Comparison of ENCODE assay signal across 7 cellular contexts in the genomic region with DNA sequence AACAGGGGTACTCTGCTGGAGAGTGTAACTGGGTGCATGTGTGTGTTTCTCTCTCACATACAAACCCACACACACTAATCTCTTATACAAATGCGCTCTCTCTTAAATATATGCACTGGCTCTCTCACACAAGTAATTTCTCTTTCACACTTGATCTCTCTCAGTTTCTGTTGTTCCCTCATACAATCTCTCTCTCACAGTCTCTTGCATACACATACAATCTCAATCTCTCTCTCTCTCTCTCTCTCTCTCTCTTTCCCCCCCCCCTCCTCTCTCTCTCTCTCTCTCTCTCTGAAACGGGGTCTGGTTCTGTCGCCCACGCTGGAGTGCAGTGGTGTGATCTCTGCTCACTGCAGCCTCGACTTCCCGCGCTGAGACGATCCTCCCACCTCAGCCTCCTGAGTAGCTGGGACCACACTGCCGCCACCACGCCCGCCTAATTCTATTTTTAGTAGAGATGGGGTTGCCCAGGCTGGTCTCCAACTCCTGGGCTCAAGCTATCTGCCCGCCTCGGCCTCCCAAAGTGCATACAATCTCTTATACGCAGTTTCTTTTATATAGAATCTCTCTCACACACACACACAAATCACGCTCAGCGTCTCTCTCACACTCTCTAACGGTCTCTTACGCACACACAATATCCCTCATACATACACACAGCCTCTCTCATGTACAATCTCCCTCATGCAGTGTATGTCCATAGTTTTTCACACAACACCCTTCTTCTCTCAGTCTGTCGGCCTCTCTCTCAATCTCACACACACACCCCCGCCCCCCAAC. TPM values are rescaled to one million over a fixed set of nuclear protein-coding genes. Genes with fewer than 3 reads are reported as not detected.
DNase-seq lines count a peak whose midpoint lies in the region; ATAC-seq and TF ChIP-seq lines count a peak whose summit lies in the region.

No MANE protein-coding gene starts in this region.

- H3K4me3 ChIP-seq in HCT116 (replicated peaks in 1 of 2; ENCODE audit: low read depth in 1 of 2, low read length in 2 of 2) (peak overlapping the region; percentile 10 to 65; a peak in 3 of 4 replicates), right cardiac atrium (ENCODE audit: low read length) (peak overlapping the region; percentile 67)

- peak overlapping the region; percentile 40 for H3K27ac Mint-ChIP-seq in activated CD4-positive, alpha-beta memory T cell treated with anti-CD3 and anti-CD28 coated beads for 36 hours
- no peak overlapping the region for H3K27ac Mint-ChIP-seq in stimulated activated effector memory CD8-positive, alpha-beta T cell treated with anti-CD3 and anti-CD28 coated beads, Interleukin-12 subunit alpha, Interleukin-12 subunit beta, amount 100 ng/mL, for 72 hours

- peaks cover 4 to 13% of the 10 kb centered on the region in 2 experiments; a peak in 3 of 4 replicates for H3K4me1 ChIP-seq in HCT116 (ENCODE audit: control insufficient read depth in 1 of 2, insufficient read depth in 2 of 2, low read length in 2 of 2)
- no peaks in the 10 kb centered on the region for H3K4me1 ChIP-seq in right cardiac atrium (ENCODE audit: control insufficient read depth, insufficient read depth, low read length)

- 62% methylated on average over 20 of the region's 20 CpGs for WGBS in right cardiac atrium

- peak overlapping the region; percentile 11 for H2AFZ ChIP-seq in HCT116 (ENCODE audit: low read depth, low read length, poor library complexity, severe bottlenecking)

- no peaks in the 10 kb centered on the region for H3K27me3 Mint-ChIP-seq in activated CD4-positive, alpha-beta memory T cell treated with anti-CD3 and anti-CD28 coated beads for 36 hours

- H3K36me3 Mint-ChIP-seq in activated CD4-positive, alpha-beta memory T cell treated with anti-CD3 and anti-CD28 coated beads for 36 hours, result peaks cover 7% of the 10 kb centered on the region
- H3K36me3 Mint-ChIP-seq in stimulated activated effector memory CD8-positive, alpha-beta T cell treated with anti-CD3 and anti-CD28 coated beads, Interleukin-12 subunit alpha, Interleukin-12 subunit beta, amount 100 ng/mL, for 72 hours, result no peaks in the 10 kb centered on the region

- peaks cover 38% of the 10 kb centered on the region for H3K79me2 ChIP-seq in HCT116 (ENCODE audit: insufficient read depth, low read length)

- H3K27me3 ChIP-seq in HCT116 (ENCODE audit: insufficient read depth, low read length) (no peaks in the 10 kb centered on the region), right cardiac atrium (ENCODE audit: control insufficient read depth, insufficient read depth) (no peaks in the 10 kb centered on the region)

- TF ChIP-seq RAD21 in HCT116 (IDR thresholded peaks at IDR 0.05; ENCODE audit: low read depth), result no peak

- peak overlapping the region; percentile 51 for H3K4me3 Mint-ChIP-seq in activated CD4-positive, alpha-beta memory T cell treated with anti-CD3 and anti-CD28 coated beads for 36 hours
- H3K4me3 Mint-ChIP-seq in stimulated activated effector memory CD8-positive, alpha-beta T cell treated with anti-CD3 and anti-CD28 coated beads, Interleukin-12 subunit alpha, Interleukin-12 subunit beta, amount 100 ng/mL, for 72 hours, result peak overlapping the region; percentile 77

- peaks cover 40% of the 10 kb centered on the region for H3K4me1 Mint-ChIP-seq in activated CD4-positive, alpha-beta memory T cell treated with anti-CD3 and anti-CD28 coated beads for 36 hours (ENCODE audit: low read depth)
- peaks cover 41% of the 10 kb centered on the region for H3K4me1 Mint-ChIP-seq in stimulated activated effector memory CD8-positive, alpha-beta T cell treated with anti-CD3 and anti-CD28 coated beads, Interleukin-12 subunit alpha, Interleukin-12 subunit beta, amount 100 ng/mL, for 72 hours

- H3K27ac ChIP-seq in HCT116 (ENCODE audit: low read depth, low read length) (no peak overlapping the region), right cardiac atrium (ENCODE audit: low read length) (peak overlapping the region; percentile 85)

- 0 out of 2 replicates have a peak overlapping the region, but pooled peaks have one; percentile 63 for H3K9ac ChIP-seq in HCT116 (ENCODE audit: low read length)

- DNase-seq in HCT116 (ENCODE audit: low read depth, low spot score), result no peak
- no peak for DNase-seq in activated CD4-positive, alpha-beta memory T cell treated with anti-CD3 and anti-CD28 coated beads for 36 hours
- DNase-seq in right cardiac atrium, result peak in 2 of 3 donors; percentile 54 to 63
- DNase-seq in stimulated activated effector memory CD8-positive, alpha-beta T cell treated with anti-CD3 and anti-CD28 coated beads, Interleukin-12 subunit alpha, Interleukin-12 subunit beta, amount 100 ng/mL, for 72 hours (ENCODE audit: low spot score in 2 of 2), result no peak
- DNase-seq in 8988T, result no peak
- no peak for DNase-seq in DMS 273 treated with DMSO at 0.1 percent for 48 hours (lab: John Stamatoyannopoulos, UW)

- no peaks in the 10 kb centered on the region for H3K9me2 ChIP-seq in HCT116 (ENCODE audit: insufficient read depth)

- CTCF ChIA-PET in HCT116 (lab: Charles Lee), result no interaction called here
- CTCF ChIA-PET in activated CD4-positive, alpha-beta memory T cell treated with anti-CD3 and anti-CD28 coated beads for 36 hours (lab: Charles Lee), result no interaction called here

- H3K36me3 ChIP-seq in HCT116 (ENCODE audit: control insufficient read depth in 1 of 2, insufficient read depth in 2 of 2, low read length in 2 of 2), result no peaks in the 10 kb centered on the region

- peak overlapping the region; percentile 76 for H3K4me2 ChIP-seq in HCT116 (ENCODE audit: low read length)

- POLR2A ChIA-PET in HCT116 (lab: Charles Lee), result no interaction called here
- POLR2A ChIA-PET in activated CD4-positive, alpha-beta memory T cell treated with anti-CD3 and anti-CD28 coated beads for 36 hours (lab: Charles Lee), result no interaction called here

- intact Hi-C loops in HCT116 (cut with micrococcal nuclease) (loop anchor here (5.0 kb wide), 1 partner anchor 88 kb away; the partner anchor contains the start of gene AP1AR), right cardiac atrium (cut with DNase I) (loop anchor here in 2 of 4 donors (5.0 kb wide), 2 partner anchors 37 to 88 kb away; partner anchors contain the start of gene AP1AR (in 2 of the 2))
- intact Hi-C loops in activated CD4-positive, alpha-beta memory T cell treated with anti-CD3 and anti-CD28 coated beads for 36 hours (cut with micrococcal nuclease), result loop anchor here (1.0 to 5.0 kb wide), 6 partner anchors 17 to 1538 kb away; partner anchors contain the start of gene LARP7

- H3K9me3 ChIP-seq in HCT116 (ENCODE audit: control insufficient read depth in 1 of 2, insufficient read depth in 1 of 2, low read depth in 1 of 2, low read length in 2 of 2) (no peaks in the 10 kb centered on the region), right cardiac atrium (ENCODE audit: control insufficient read depth, low read length) (no peaks in the 10 kb centered on the region)

- TF ChIP-seq POLR2A in HCT116 (IDR thresholded peaks at IDR 0.05; ENCODE audit: borderline replicate concordance, extremely low read depth, insufficient read depth, insufficient read length), result no peak

- no peak for TF ChIP-seq CTCF in HCT116 (IDR thresholded peaks at IDR 0.05 in 2 of 3, conservative IDR thresholded peaks at IDR 0.05 in 1 of 3; ENCODE audit: borderline replicate concordance in 1 of 3, insufficient read depth in 1 of 3, low read depth in 2 of 3, low read length in 2 of 3)

- RAD21 ChIA-PET in HCT116 (lab: Charles Lee; ENCODE audit: low non-redundant PET in 1 of 2, low total read pairs in 2 of 2, uncharacterized antibody in 2 of 2, unreplicated experiment in 2 of 2), result no interaction called here

- ATAC-seq in HCT116 (no peak; the same call in 1 of the 2 replicates), right cardiac atrium (no peak), GM19463 (IDR thresholded peaks at IDR 0.05; ENCODE audit: unreplicated experiment) (no peak)
- no peak for ATAC-seq in stimulated activated effector memory CD8-positive, alpha-beta T cell treated with anti-CD3 and anti-CD28 coated beads, Interleukin-12 subunit alpha, Interleukin-12 subunit beta, amount 100 ng/mL, for 72 hours

- H3K9me3 Mint-ChIP-seq in activated CD4-positive, alpha-beta memory T cell treated with anti-CD3 and anti-CD28 coated beads for 36 hours, result no peaks in the 10 kb centered on the region
- H3K9me3 Mint-ChIP-seq in stimulated activated effector memory CD8-positive, alpha-beta T cell treated with anti-CD3 and anti-CD28 coated beads, Interleukin-12 subunit alpha, Interleukin-12 subunit beta, amount 100 ng/mL, for 72 hours, result no peaks in the 10 kb centered on the region

- no peaks in the 10 kb centered on the region for H4K20me1 ChIP-seq in HCT116 (ENCODE audit: insufficient read depth)

- BruUV-seq in HCT116 (replicated peaks; lab: Mats Ljungman, UMichigan), result no TSS peak

TF ChIP-seq in HCT116, 20 proteins besides CTCF, POLR2A, EP300 and RAD21 (continues in another document):
- no peak for TF ChIP-seq YY1 (IDR thresholded peaks at IDR 0.05; ENCODE audit: extremely low read depth, insufficient replicate concordance, low read depth, low read length)
- no peak for TF ChIP-seq EGR1 (IDR thresholded peaks at IDR 0.05; ENCODE audit: low read depth)
- TF ChIP-seq REST (IDR thresholded peaks at IDR 0.05; ENCODE audit: low read depth), result no peak

RNA-seq across cellular contexts. Expression of gene FAM241A, which starts 0.5 kb away (rescaled TPM):
- total RNA-seq in HCT116 (2021; ENCODE audit: unreplicated experiment) (4.5 TPM), right cardiac atrium (1 to 10 TPM; 4.8 to 7.9 (median 7.1) TPM)
- 1.6 and 2.3 TPM in 2 replicates for polyA plus RNA-seq in HCT116 (2012)
- 1 to 10 TPM; 3.1 to 3.5 TPM for total RNA-seq in activated CD4-positive, alpha-beta memory T cell treated with anti-CD3 and anti-CD28 coated beads for 36 hours
- polyA plus RNA-seq in right cardiac atrium, result 6.8 TPM

Comparison
In these comparisons a context has a peak if more than half of its experiments do, and no peak if none do; other contexts are left out.
1. DNase-seq: peak in right cardiac atrium (2 of 3); none in HCT116 (single experiment), activated CD4-positive, alpha-beta memory T cell treated with anti-CD3 and anti-CD28 coated beads for 36 hours (single experiment), stimulated activated effector memory CD8-positive, alpha-beta T cell treated with anti-CD3 and anti-CD28 coated beads, Interleukin-12 subunit alpha, Interleukin-12 subunit beta, amount 100 ng/mL, for 72 hours (0 of 2), 8988T (single experiment) and DMS 273 treated with DMSO at 0.1 percent for 48 hours (single experiment).